Comparison of ENCODE assay signal across 8 cellular contexts in genomic region chr17:67376892-67377726, GRCh38.
DNase-seq lines count a peak whose midpoint lies in the region; ATAC-seq lines count a peak whose summit lies in the region.

Gene PITPNC1, plus strand, starts transcription at chr17:67377281.

- DNase-seq in CD1c-positive myeloid dendritic cell (ENCODE audit: extremely low spot score) (peak; percentile 91), medulla oblongata (ENCODE audit: extremely low spot score) (peak; percentile 89)
- DNase-seq in NK-92 treated with Interleukin-12 subunit alpha and Interleukin-12 subunit beta, amount 100 ng/mL, for 24 hours (lab: John Stamatoyannopoulos, UW): peak; percentile 90
- peak; percentile 93 for DNase-seq in activated CD8-positive, alpha-beta memory T cell treated with anti-CD3 and anti-CD28 coated beads for 24 hours
- peak; percentile 84 for DNase-seq in effector CD4-positive, alpha-beta T cell
- DNase-seq in stimulated activated CD8-positive, alpha-beta memory T cell treated with anti-CD3 and anti-CD28 coated beads, Interleukin-12 subunit alpha, Interleukin-12 subunit beta, amount 100 ng/mL, for 1 hour (ENCODE audit: low read depth): peak; percentile 77

- ATAC-seq in GM19397 (IDR thresholded peaks at IDR 0.05; ENCODE audit: unreplicated experiment) (peak; percentile 73), HG03565 (IDR thresholded peaks at IDR 0.05; ENCODE audit: unreplicated experiment) (peak; percentile 63)

Comparison
In these comparisons a context has a peak if more than half of its experiments do, and no peak if none do; other contexts are left out.
1. Peak in every context shown above with its lines: DNase-seq and ATAC-seq.